In genomic region chr18:78892201-78892600, GRCh38 we compare ENCODE assay signal across 15 cellular contexts.
DNase-seq lines count a peak whose midpoint lies in the region; TF ChIP-seq lines count a peak whose summit lies in the region.
"Had no signal": no experiment of that assay in that cellular context is flagged by ENCODE, and none has a peak within 500 bp of the region (broad histone marks: within the 10 kb centered on the region; RNA-seq: fewer than 3 reads in every experiment).

No MANE protein-coding gene starts in this region.

- no peak overlapping the region for H3K4me3 ChIP-seq in coronary artery
- no peak overlapping the region for H3K4me3 ChIP-seq in endodermal cell (ENCODE audit: low read length)
- H3K4me3 ChIP-seq: A549, GM23338 had no signal

- H3K27me3 ChIP-seq in endodermal cell (ENCODE audit: control insufficient read depth, insufficient read depth, low read length, poor library complexity, severe bottlenecking) = no peaks in the 10 kb centered on the region

- DNase-seq in NCI-H146 (lab: John Stamatoyannopoulos, UW) = peak; percentile 63
- no peak for DNase-seq in NCI-H146 treated with DMSO at 0.1 percent for 48 hours (lab: John Stamatoyannopoulos, UW; ENCODE audit: unreplicated experiment)
- DNase-seq in HEK293T (ENCODE audit: extremely low spot score) = no peak
- peak; percentile 21 for DNase-seq in coronary artery (ENCODE audit: low spot score)
- DNase-seq in left kidney (ENCODE audit: low read depth, low spot score) = peak; percentile 67
- no peak for DNase-seq in activated naive CD4-positive, alpha-beta T cell treated with anti-CD3 and anti-CD28 coated beads, Interleukin-2, amount 50 U/mL, for 16 hours
- DNase-seq in endodermal cell = no peak
- DNase-seq: AML-193; Caco-2; CD4-positive, alpha-beta T cell; H7 had no signal

- no peaks in the 10 kb centered on the region for H3K36me3 ChIP-seq in endodermal cell (ENCODE audit: control insufficient read depth, insufficient read depth, low read length)

- no peak overlapping the region for H3K27ac Mint-ChIP-seq in endodermal cell
- H3K27ac Mint-ChIP-seq: CD4-positive, alpha-beta T cell; GM23338 had no signal

- H3K36me3 Mint-ChIP-seq in endodermal cell (ENCODE audit: low read depth) = no peaks in the 10 kb centered on the region

- no peaks in the 10 kb centered on the region for H3K4me1 ChIP-seq in endodermal cell (ENCODE audit: control insufficient read depth, insufficient read depth, low read length)
- H3K4me1 ChIP-seq: A549, Caco-2 had no signal

- H3K9me3 ChIP-seq in endodermal cell (ENCODE audit: control insufficient read depth, low read length) = peaks cover 24% of the 10 kb centered on the region
- H3K9me3 ChIP-seq: A549, Caco-2 had no signal

- no peaks in the 10 kb centered on the region for H3K4me1 Mint-ChIP-seq in endodermal cell
- H3K4me1 Mint-ChIP-seq: GM23338 had no signal

- no peak overlapping the region for H3K4me3 Mint-ChIP-seq in endodermal cell
- H3K4me3 Mint-ChIP-seq: CD4-positive, alpha-beta T cell; GM23338 had no signal

- peaks cover 2% of the 10 kb centered on the region for H3K27me3 Mint-ChIP-seq in endodermal cell (ENCODE audit: insufficient read depth)
- H3K27me3 Mint-ChIP-seq: CD4-positive, alpha-beta T cell had no signal

- POLR2A ChIA-PET in HEK293T (lab: Yijun Ruan, JAX) = no interaction called here

- no peak for TF ChIP-seq CTCF in coronary artery (IDR thresholded peaks at IDR 0.05)
- TF ChIP-seq CTCF in endodermal cell (conservative IDR thresholded peaks at IDR 0.05) = no peak

- WGBS in endodermal cell (ENCODE audit: insufficient coverage in 1 of 2, insufficient read length in 1 of 2), 2 experiments = 90 to 95% methylated on average over 9 to 11 of the region's 11 CpGs

- CTCF ChIA-PET in HEK293T (lab: Yijun Ruan, JAX) = no interaction called here

- peaks cover 42% of the 10 kb centered on the region for H3K9me3 Mint-ChIP-seq in endodermal cell

- no peak overlapping the region for H3K9ac ChIP-seq in endodermal cell (ENCODE audit: extremely low read depth, low read length, poor library complexity, severe bottlenecking)

- H3K27ac ChIP-seq in coronary artery (no peak overlapping the region), endodermal cell (ENCODE audit: low read depth, low read length) (no peak overlapping the region)
- H3K27ac ChIP-seq: 22Rv1, A549, C4-2B had no signal

TF ChIP-seq in HEK293T, 16 proteins besides CTCF, POLR2A, EP300 and RAD21:
- TF ChIP-seq NFRKB (IDR thresholded peaks at IDR 0.05) (no peak), PKNOX1 (IDR thresholded peaks at IDR 0.05) (0 out of 2 replicates have a peak, but pooled peaks have one; percentile 11)

Comparison
In these comparisons a context has a peak if more than half of its experiments do, and no peak if none do; other contexts are left out.
1. DNase-seq: peak in NCI-H146 (single experiment), coronary artery (single experiment) and left kidney (single experiment); none in NCI-H146 treated with DMSO at 0.1 percent for 48 hours (single experiment), HEK293T (single experiment), activated naive CD4-positive, alpha-beta T cell treated with anti-CD3 and anti-CD28 coated beads, Interleukin-2, amount 50 U/mL, for 16 hours (single experiment) and endodermal cell (single experiment).